ENCODE assay signal across 8 cellular contexts in the genomic region with DNA sequence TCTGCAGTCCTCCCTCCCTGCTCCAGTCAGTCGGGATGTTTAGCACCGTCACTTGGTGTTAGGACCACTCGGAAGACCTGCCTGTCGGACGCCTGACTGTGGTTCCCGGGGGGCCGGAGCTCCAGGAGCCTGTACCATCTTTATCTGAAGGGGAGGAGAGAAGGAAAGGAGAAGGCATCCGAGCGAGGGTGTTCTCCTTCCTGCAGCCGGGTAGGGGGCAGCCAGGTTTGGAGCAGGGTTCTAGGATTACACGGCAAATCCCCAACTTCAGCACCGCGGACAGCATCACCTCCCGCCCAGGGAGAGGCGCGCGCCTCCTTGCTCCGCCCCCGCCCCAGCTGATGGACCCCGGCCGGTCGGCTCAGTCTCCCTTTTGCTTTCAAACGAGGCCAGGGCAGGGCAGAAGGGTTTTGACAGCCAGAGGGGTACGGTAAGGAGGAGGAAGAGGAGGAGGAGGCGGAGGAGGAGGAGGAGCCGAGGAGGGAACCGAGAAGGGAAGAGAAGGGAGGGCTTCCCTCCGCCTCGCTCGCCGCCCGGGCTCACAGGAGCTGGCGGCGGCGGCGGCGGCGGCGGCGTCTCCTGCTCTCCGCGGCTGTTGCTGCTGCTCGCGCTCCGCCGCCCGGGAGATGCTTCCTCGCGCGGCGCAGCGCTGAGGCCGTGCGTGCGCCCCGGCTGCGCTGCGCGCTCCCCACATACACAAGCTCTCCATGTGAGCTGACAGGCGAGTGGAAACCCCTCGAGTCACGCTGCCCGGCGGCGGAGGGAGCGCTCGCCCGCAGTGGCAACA. TPM values are rescaled to one million over a fixed set of nuclear protein-coding genes. Genes with fewer than 3 reads are reported as not detected.
A peak's percentile ranks its signal among the peaks of the same experiment; 100 is the strongest.
DNase-seq lines count a peak whose midpoint lies in the region; ATAC-seq and TF ChIP-seq lines count a peak whose summit lies in the region.

No MANE protein-coding gene starts in this region.

- peaks cover 2% of the 10 kb centered on the region for H3K4me1 Mint-ChIP-seq in activated CD4-positive, alpha-beta memory T cell treated with anti-CD3 and anti-CD28 coated beads, Interleukin-2, amount 10 ng/mL, durations not matched to agents 7 days and 5 days

- H3K9me3 Mint-ChIP-seq in activated CD4-positive, alpha-beta memory T cell treated with anti-CD3 and anti-CD28 coated beads, Interleukin-2, amount 10 ng/mL, durations not matched to agents 7 days and 5 days, result no peaks in the 10 kb centered on the region

- CTCF ChIA-PET in activated CD4-positive, alpha-beta memory T cell treated with anti-CD3 and anti-CD28 coated beads, Interleukin-2, amount 10 ng/mL, durations not matched to agents 7 days and 5 days (lab: Charles Lee), result no interaction called here

- H3K27ac Mint-ChIP-seq in activated CD4-positive, alpha-beta memory T cell treated with anti-CD3 and anti-CD28 coated beads, Interleukin-2, amount 10 ng/mL, durations not matched to agents 7 days and 5 days, result no peak overlapping the region

- no peaks in the 10 kb centered on the region for H4K20me1 ChIP-seq in fibroblast of lung (ENCODE audit: control insufficient read depth, extremely low read depth, insufficient read depth, low read length)

- H3K4me3 ChIP-seq in fibroblast of lung (replicated peaks in 1 of 4; ENCODE audit: control extremely low read depth in 1 of 4, insufficient read depth in 1 of 4, low read depth in 3 of 4, low read length in 4 of 4), result peak overlapping the region in 2 of 4 experiments; percentile 30 to 67
- peak overlapping the region; percentile 34 to 54 for H3K4me3 ChIP-seq in testis

- WGBS in testis, 2 donors, result 1 to 2% methylated on average over 48 to 68 of the region's 68 CpGs

- no peak overlapping the region for H3K9ac ChIP-seq in fibroblast of lung (ENCODE audit: insufficient read depth, low read length)

- H3K27me3 Mint-ChIP-seq in activated CD4-positive, alpha-beta memory T cell treated with anti-CD3 and anti-CD28 coated beads, Interleukin-2, amount 10 ng/mL, durations not matched to agents 7 days and 5 days, result peaks cover 24% of the 10 kb centered on the region

- H3K36me3 Mint-ChIP-seq in activated CD4-positive, alpha-beta memory T cell treated with anti-CD3 and anti-CD28 coated beads, Interleukin-2, amount 10 ng/mL, durations not matched to agents 7 days and 5 days (ENCODE audit: low read depth), result no peaks in the 10 kb centered on the region

- H3K36me3 ChIP-seq in fibroblast of lung (ENCODE audit: control insufficient read depth, insufficient read depth, low read length), result no peaks in the 10 kb centered on the region
- no peaks in the 10 kb centered on the region for H3K36me3 ChIP-seq in testis (ENCODE audit: low read depth, missing control alignments)

- DNase-seq in SIG-M5 treated with dmso at 0.1 percent for 504 hours (lab: John Stamatoyannopoulos, UW; ENCODE audit: unreplicated experiment), result peak; percentile 23
- DNase-seq in SIG-M5 (lab: John Stamatoyannopoulos, UW), result no peak
- peak; percentile 91 for DNase-seq in NCI-H1092 treated with DMSO at 0.1 percent for 48 hours (lab: John Stamatoyannopoulos, UW)
- peak; percentile 25 for DNase-seq in activated CD4-positive, alpha-beta memory T cell treated with anti-CD3 and anti-CD28 coated beads, Interleukin-2, amount 10 ng/mL, durations not matched to agents 7 days and 5 days
- DNase-seq in fibroblast of lung (ENCODE audit: low read depth in 2 of 2), result peak; percentile 46 to 67
- peak; percentile 51 for DNase-seq in mucosa of gallbladder (ENCODE audit: low spot score)
- peak; percentile 82 for DNase-seq in testis

- H3K4me3 Mint-ChIP-seq in activated CD4-positive, alpha-beta memory T cell treated with anti-CD3 and anti-CD28 coated beads, Interleukin-2, amount 10 ng/mL, durations not matched to agents 7 days and 5 days, result peak overlapping the region; percentile 32

- H3K4me1 ChIP-seq in fibroblast of lung (ENCODE audit: control insufficient read depth, extremely low read depth, insufficient read depth, low read length) (no peaks in the 10 kb centered on the region), testis (no peaks in the 10 kb centered on the region)

- intact Hi-C loops in testis (cut with DNase I; ENCODE audit: low total_unique reads), result no loop called here

- H3K27ac ChIP-seq in fibroblast of lung (ENCODE audit: insufficient read depth, low read length) (no peak overlapping the region), testis (no peak overlapping the region)

- H3K9me3 ChIP-seq in fibroblast of lung (ENCODE audit: control insufficient read depth, insufficient read depth, low read depth, low read length) (no peaks in the 10 kb centered on the region), testis (no peaks in the 10 kb centered on the region)

- no peaks in the 10 kb centered on the region for H3K27me3 ChIP-seq in fibroblast of lung (ENCODE audit: control insufficient read depth, insufficient read depth, low read length)
- no peaks in the 10 kb centered on the region for H3K27me3 ChIP-seq in testis

- H2AFZ ChIP-seq in fibroblast of lung (ENCODE audit: low read length), result no peak overlapping the region

- TF ChIP-seq POLR2A in testis (IDR thresholded peaks at IDR 0.05), result no peak

- no peak for ATAC-seq in GM19328 (IDR thresholded peaks at IDR 0.05; ENCODE audit: unreplicated experiment)

- no peak overlapping the region for H3K4me2 ChIP-seq in fibroblast of lung (ENCODE audit: extremely low read depth, insufficient read depth, low read length)

- H3K79me2 ChIP-seq in fibroblast of lung (ENCODE audit: control insufficient read depth, insufficient read depth, low read length), result no peaks in the 10 kb centered on the region

- POLR2A ChIA-PET in activated CD4-positive, alpha-beta memory T cell treated with anti-CD3 and anti-CD28 coated beads, Interleukin-2, amount 10 ng/mL, durations not matched to agents 7 days and 5 days (lab: Charles Lee), result no interaction called here

- TF ChIP-seq CTCF in fibroblast of lung (conservative IDR thresholded peaks at IDR 0.05 in 1 of 2, IDR thresholded peaks at IDR 0.05 in 1 of 2; ENCODE audit: low read depth in 1 of 2, low read length in 2 of 2), result no peak
- TF ChIP-seq CTCF in testis (IDR thresholded peaks at IDR 0.05), result no peak

RNA-seq across cellular contexts. Expression of a gene that starts 0.7 kb away (rescaled TPM):
- not detected for total RNA-seq in activated CD4-positive, alpha-beta memory T cell treated with anti-CD3 and anti-CD28 coated beads, Interleukin-2, amount 10 ng/mL, durations not matched to agents 7 days and 5 days
- total RNA-seq in fibroblast of lung (not detected in 2 replicates), mucosa of gallbladder (1.6 TPM), testis (1 to 10 TPM; 4.4 to 6.1 TPM)
- polyA plus RNA-seq in fibroblast of lung (not detected in 2 replicates), testis (ENCODE audit: insufficient read depth, low read depth, low replicate concordance) (4.3 TPM)
- polyA plus RNA-seq in fibroblast of lung (2012), result not detected in 2 replicates
- not detected in 2 replicates for polyA minus RNA-seq in fibroblast of lung (ENCODE audit: low replicate concordance)
